In the genomic region with DNA sequence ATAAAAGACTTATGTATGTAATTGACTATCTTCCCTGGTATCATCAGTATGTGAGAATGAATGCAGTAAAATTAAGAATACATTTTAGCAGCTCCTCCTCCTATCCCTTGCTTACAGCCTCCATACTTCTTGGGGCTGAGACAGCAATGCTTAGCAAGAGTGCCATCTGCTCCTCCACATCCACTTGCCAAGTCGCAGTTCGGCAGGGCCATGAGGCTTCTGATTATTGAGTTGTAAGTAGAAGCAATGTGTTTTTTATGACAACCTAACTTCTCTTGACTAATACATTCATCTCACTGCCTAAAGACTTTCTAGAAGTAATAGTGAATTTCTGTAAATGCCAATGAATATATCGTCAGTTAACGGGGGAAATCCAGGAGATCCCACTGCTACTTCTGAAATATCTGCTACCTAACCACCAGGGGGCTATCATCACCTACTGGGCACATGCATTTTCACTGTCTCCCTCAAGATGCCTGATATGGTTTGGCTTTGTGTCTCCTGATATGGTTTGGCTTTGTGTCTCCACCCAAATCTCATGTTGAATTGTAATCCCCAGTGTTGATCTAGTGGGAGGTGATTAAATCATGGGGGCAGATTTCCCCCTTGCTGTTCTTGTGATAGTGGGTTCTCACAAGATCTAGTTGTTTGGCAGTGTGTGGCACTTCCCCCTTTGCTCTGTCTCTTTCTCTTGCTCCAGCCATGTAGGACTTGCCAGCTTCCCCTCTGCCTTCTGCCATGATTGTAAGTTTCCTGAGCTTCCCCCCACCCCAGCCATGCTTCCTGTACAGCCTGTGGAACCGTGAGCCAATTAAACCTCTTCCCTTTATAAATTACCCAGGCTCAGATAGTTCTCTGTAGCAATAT, we compare ENCODE assay signal across 8 cellular contexts. TPM values are rescaled to one million over a fixed set of nuclear protein-coding genes. Genes with fewer than 3 reads are reported as not detected.
DNase-seq lines count a peak whose midpoint lies in the region; TF ChIP-seq lines count a peak whose summit lies in the region.

No MANE protein-coding gene starts in this region.

- H3K27me3 Mint-ChIP-seq in activated T-helper 1 cell treated with anti-CD3 and anti-CD28 coated beads, Interleukin-12 subunit alpha, Interleukin-12 subunit beta, Interleukin-2, Interleukin-4 antibody, amounts not matched to agents 30 ng/mL and 10 ng/mL and 1 ng/mL, durations not matched to agents 14 hours and 24 hours and 36 hours (ENCODE audit: insufficient read depth), result peaks cover 5% of the 10 kb centered on the region

- intact Hi-C loops in activated T-helper 1 cell treated with anti-CD3 and anti-CD28 coated beads, Interleukin-12 subunit alpha, Interleukin-12 subunit beta, Interleukin-2, Interleukin-4 antibody, amounts not matched to agents 30 ng/mL and 10 ng/mL and 1 ng/mL, durations not matched to agents 14 hours and 24 hours and 36 hours (cut with micrococcal nuclease), result loop anchor here (1.0 kb wide), 1 partner anchor 33 kb away; no protein-coding TSS in a partner anchor

- H3K9me3 ChIP-seq in HEK293 (ENCODE audit: control insufficient read depth, insufficient read depth, low read depth, low read length), result no peaks in the 10 kb centered on the region

- H3K36me3 ChIP-seq in HEK293 (ENCODE audit: control insufficient read depth in 2 of 2, insufficient read depth in 1 of 2, low read length in 2 of 2), result no peaks in the 10 kb centered on the region

- no peak overlapping the region for H3K27ac Mint-ChIP-seq in activated T-helper 1 cell treated with anti-CD3 and anti-CD28 coated beads, Interleukin-12 subunit alpha, Interleukin-12 subunit beta, Interleukin-2, Interleukin-4 antibody, amounts not matched to agents 30 ng/mL and 10 ng/mL and 1 ng/mL, durations not matched to agents 14 hours and 24 hours and 36 hours

- H3K27ac ChIP-seq in HEK293 (ENCODE audit: extremely low read depth, low read depth, low read length), result no peak overlapping the region

- H3K4me3 Mint-ChIP-seq in activated T-helper 1 cell treated with anti-CD3 and anti-CD28 coated beads, Interleukin-12 subunit alpha, Interleukin-12 subunit beta, Interleukin-2, Interleukin-4 antibody, amounts not matched to agents 30 ng/mL and 10 ng/mL and 1 ng/mL, durations not matched to agents 14 hours and 24 hours and 36 hours, result no peak overlapping the region

- TF ChIP-seq CTCF in HEK293 (tag by site-specific recombination; IDR thresholded peaks at IDR 0.05), result peak; percentile 48; the same call in 1 of the 2 replicates

- no peaks in the 10 kb centered on the region for H3K4me1 Mint-ChIP-seq in activated T-helper 1 cell treated with anti-CD3 and anti-CD28 coated beads, Interleukin-12 subunit alpha, Interleukin-12 subunit beta, Interleukin-2, Interleukin-4 antibody, amounts not matched to agents 30 ng/mL and 10 ng/mL and 1 ng/mL, durations not matched to agents 14 hours and 24 hours and 36 hours (ENCODE audit: low read depth)

- POLR2A ChIA-PET in HEK293 (lab: Yijun Ruan, JAX), result no interaction called here

- H3K9me3 Mint-ChIP-seq in activated T-helper 1 cell treated with anti-CD3 and anti-CD28 coated beads, Interleukin-12 subunit alpha, Interleukin-12 subunit beta, Interleukin-2, Interleukin-4 antibody, amounts not matched to agents 30 ng/mL and 10 ng/mL and 1 ng/mL, durations not matched to agents 14 hours and 24 hours and 36 hours, result no peaks in the 10 kb centered on the region

- no peaks in the 10 kb centered on the region for H3K36me3 Mint-ChIP-seq in activated T-helper 1 cell treated with anti-CD3 and anti-CD28 coated beads, Interleukin-12 subunit alpha, Interleukin-12 subunit beta, Interleukin-2, Interleukin-4 antibody, amounts not matched to agents 30 ng/mL and 10 ng/mL and 1 ng/mL, durations not matched to agents 14 hours and 24 hours and 36 hours (ENCODE audit: low read depth)

- CTCF ChIA-PET in HEK293 (lab: Yijun Ruan, JAX), result interaction anchor here (0.6 to 1.3 kb wide), 9 partner anchors 19 to 1064 kb away, joined by 3 to 7 read pairs (median 3); no protein-coding TSS in a partner anchor

- peak; percentile 1 for DNase-seq in NK-92 treated with Interleukin-12 subunit alpha and Interleukin-12 subunit beta, amount 100 ng/mL, for 24 hours (lab: John Stamatoyannopoulos, UW)
- DNase-seq in NK-92 (lab: John Stamatoyannopoulos, UW; ENCODE audit: unreplicated experiment) (no peak), RKO (ENCODE audit: low spot score) (peak; percentile 32), iPS-NIHi7 (ENCODE audit: extremely low spot score) (peak; percentile 63), putamen (ENCODE audit: low spot score) (no peak), AG20443 (ENCODE audit: low spot score) (no peak)
- DNase-seq in activated T-helper 1 cell treated with anti-CD3 and anti-CD28 coated beads, Interleukin-12 subunit alpha, Interleukin-12 subunit beta, Interleukin-2, Interleukin-4 antibody, amounts not matched to agents 30 ng/mL and 10 ng/mL and 1 ng/mL, durations not matched to agents 14 hours and 24 hours and 36 hours (ENCODE audit: low spot score), result no peak

- no peak overlapping the region for H3K4me3 ChIP-seq in HEK293 (ENCODE audit: low read depth, low read length)

- H3K4me1 ChIP-seq in HEK293 (ENCODE audit: control insufficient read depth, insufficient read depth, low read length), result no peaks in the 10 kb centered on the region

TF ChIP-seq in HEK293, 187 proteins besides CTCF, POLR2A, EP300 and RAD21:
- no peak for TF ChIP-seq ZNF610 (tag by site-specific recombination; IDR thresholded peaks at IDR 0.05; ENCODE audit: borderline replicate concordance)
- TF ChIP-seq ZNF518A (tag by site-specific recombination; conservative IDR thresholded peaks at IDR 0.05; ENCODE audit: low read depth), result no peak
- TF ChIP-seq, protein P1, sequence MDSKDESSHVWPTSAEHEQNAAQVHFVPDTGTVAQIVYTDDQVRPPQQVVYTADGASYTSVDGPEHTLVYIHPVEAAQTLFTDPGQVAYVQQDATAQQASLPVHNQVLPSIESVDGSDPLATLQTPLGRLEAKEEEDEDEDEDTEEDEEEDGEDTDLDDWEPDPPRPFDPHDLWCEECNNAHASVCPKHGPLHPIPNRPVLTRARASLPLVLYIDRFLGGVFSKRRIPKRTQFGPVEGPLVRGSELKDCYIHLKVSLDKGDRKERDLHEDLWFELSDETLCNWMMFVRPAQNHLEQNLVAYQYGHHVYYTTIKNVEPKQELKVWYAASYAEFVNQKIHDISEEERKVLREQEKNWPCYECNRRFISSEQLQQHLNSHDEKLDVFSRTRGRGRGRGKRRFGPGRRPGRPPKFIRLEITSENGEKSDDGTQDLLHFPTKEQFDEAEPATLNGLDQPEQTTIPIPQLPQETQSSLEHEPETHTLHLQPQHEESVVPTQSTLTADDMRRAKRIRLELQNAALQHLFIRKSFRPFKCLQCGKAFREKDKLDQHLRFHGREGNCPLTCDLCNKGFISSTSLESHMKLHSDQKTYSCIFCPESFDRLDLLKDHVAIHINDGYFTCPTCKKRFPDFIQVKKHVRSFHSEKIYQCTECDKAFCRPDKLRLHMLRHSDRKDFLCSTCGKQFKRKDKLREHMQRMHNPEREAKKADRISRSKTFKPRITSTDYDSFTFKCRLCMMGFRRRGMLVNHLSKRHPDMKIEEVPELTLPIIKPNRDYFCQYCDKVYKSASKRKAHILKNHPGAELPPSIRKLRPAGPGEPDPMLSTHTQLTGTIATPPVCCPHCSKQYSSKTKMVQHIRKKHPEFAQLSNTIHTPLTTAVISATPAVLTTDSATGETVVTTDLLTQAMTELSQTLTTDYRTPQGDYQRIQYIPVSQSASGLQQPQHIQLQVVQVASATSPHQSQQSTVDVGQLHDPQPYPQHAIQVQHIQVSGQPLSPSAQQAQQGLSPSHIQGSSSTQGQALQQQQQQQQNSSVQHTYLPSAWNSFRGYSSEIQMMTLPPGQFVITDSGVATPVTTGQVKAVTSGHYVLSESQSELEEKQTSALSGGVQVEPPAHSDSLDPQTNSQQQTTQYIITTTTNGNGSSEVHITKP (tag by site-specific recombination; IDR thresholded peaks at IDR 0.05), result 0 out of 2 replicates have a peak, but pooled peaks have one; percentile 24

RNA-seq across cellular contexts. Expression of gene EXTL2, which starts 59.6 kb away (rescaled TPM):
- total RNA-seq in activated T-helper 1 cell treated with anti-CD3 and anti-CD28 coated beads, Interleukin-12 subunit alpha, Interleukin-12 subunit beta, Interleukin-2, Interleukin-4 antibody, amounts not matched to agents 30 ng/mL and 10 ng/mL and 1 ng/mL, durations not matched to agents 14 hours and 24 hours and 36 hours, result 2.6 and 2.7 TPM in 2 replicates

Comparison
In these comparisons a context has a peak if more than half of its experiments do, and no peak if none do; other contexts are left out.
1. DNase-seq: peak in NK-92 treated with Interleukin-12 subunit alpha and Interleukin-12 subunit beta, amount 100 ng/mL, for 24 hours (single experiment), RKO (single experiment) and iPS-NIHi7 (single experiment); none in NK-92 (single experiment), activated T-helper 1 cell treated with anti-CD3 and anti-CD28 coated beads, Interleukin-12 subunit alpha, Interleukin-12 subunit beta, Interleukin-2, Interleukin-4 antibody, amounts not matched to agents 30 ng/mL and 10 ng/mL and 1 ng/mL, durations not matched to agents 14 hours and 24 hours and 36 hours (single experiment), putamen (single experiment) and AG20443 (single experiment).